Comparison of ENCODE assay signal across 7 cellular contexts in genomic region chr12:25436206-25436912, GRCh38.
DNase-seq lines count a peak whose midpoint lies in the region; ATAC-seq and TF ChIP-seq lines count a peak whose summit lies in the region.

No MANE protein-coding gene starts in this region.

- H4K20me1 ChIP-seq in DND-41 (ENCODE audit: insufficient read depth, low read length), result no peaks in the 10 kb centered on the region

- H2AFZ ChIP-seq in DND-41 (ENCODE audit: low read depth, low read length), result peak overlapping the region; percentile 66

- H3K4me2 ChIP-seq in DND-41 (ENCODE audit: insufficient read depth, low read length), result peak overlapping the region; percentile 53

- H3K27me3 ChIP-seq in DND-41 (ENCODE audit: insufficient read depth, low read length, poor library complexity) (peaks cover 9% of the 10 kb centered on the region), stomach smooth muscle (ENCODE audit: control insufficient read depth in 1 of 2, insufficient read depth in 2 of 2, low read length in 2 of 2) (no peaks in the 10 kb centered on the region)

- peaks cover 1% of the 10 kb centered on the region for H3K36me3 Mint-ChIP-seq in central memory CD8-positive, alpha-beta T cell (ENCODE audit: insufficient read depth)

- no peaks in the 10 kb centered on the region for H3K9me3 ChIP-seq in DND-41 (ENCODE audit: insufficient read depth, low read length, severe bottlenecking)
- H3K9me3 ChIP-seq in stomach smooth muscle (ENCODE audit: control insufficient read depth in 2 of 2, low read length in 2 of 2), result no peaks in the 10 kb centered on the region

- TF ChIP-seq CTCF in DND-41 (IDR thresholded peaks at IDR 0.05; ENCODE audit: borderline replicate concordance, extremely low read depth, low read length, poor library complexity, severe bottlenecking), result peak; percentile 90
- TF ChIP-seq CTCF in RWPE1 (conservative IDR thresholded peaks at IDR 0.05; ENCODE audit: low read depth), result peak; percentile 61

- no peak overlapping the region for H3K9ac ChIP-seq in DND-41 (ENCODE audit: low read depth, low read length)
- peak overlapping the region; percentile 29 to 69 for H3K9ac ChIP-seq in stomach smooth muscle (ENCODE audit: low read length in 2 of 2)

- H3K4me3 Mint-ChIP-seq in central memory CD8-positive, alpha-beta T cell, result peak overlapping the region; percentile 58

- intact Hi-C loops in left colon (cut with DNase I, micrococcal nuclease), result loop anchor here (5.0 to 10.0 kb wide), 2 partner anchors 591 to 598 kb away; no protein-coding TSS in a partner anchor

- H3K4me3 ChIP-seq in DND-41 (ENCODE audit: low read depth in 1 of 2, low read length in 2 of 2) (peak overlapping the region in 1 of 2 experiments; percentile 32; a peak in 2 of 4 replicates), stomach smooth muscle (ENCODE audit: low read length in 2 of 2) (peak overlapping the region; percentile 75 to 82)

- no peak overlapping the region for H3K27ac Mint-ChIP-seq in central memory CD8-positive, alpha-beta T cell (ENCODE audit: low read depth)

- no peaks in the 10 kb centered on the region for H3K27me3 Mint-ChIP-seq in central memory CD8-positive, alpha-beta T cell

- peaks cover 4% of the 10 kb centered on the region for H3K4me1 Mint-ChIP-seq in central memory CD8-positive, alpha-beta T cell

- peak; percentile 37 for DNase-seq in DND-41
- peak; percentile 17 for DNase-seq in KG1 (lab: John Stamatoyannopoulos, UW)
- peak; percentile 73 for DNase-seq in RWPE1 (ENCODE audit: low spot score)
- no peak for DNase-seq in central memory CD8-positive, alpha-beta T cell (ENCODE audit: low spot score in 2 of 2)
- DNase-seq in left colon, result no peak

- H3K79me2 ChIP-seq in DND-41 (ENCODE audit: insufficient read depth, low read length), result no peaks in the 10 kb centered on the region

- peak; percentile 83 for ATAC-seq in DND-41 (ENCODE audit: insufficient read depth, low read depth)
- peak; percentile 88 for ATAC-seq in GM19372 (IDR thresholded peaks at IDR 0.05; ENCODE audit: low read depth, unreplicated experiment)
- peak; percentile 65 for ATAC-seq in central memory CD8-positive, alpha-beta T cell (replicated peaks; ENCODE audit: extremely low read depth, poor library complexity, severe bottlenecking)
- peak; percentile 55 for ATAC-seq in left colon

- H3K27ac ChIP-seq in DND-41 (ENCODE audit: low read length) (no peak overlapping the region; the same call in 1 of the 2 replicates), RWPE1 (no peak overlapping the region), stomach smooth muscle (ENCODE audit: low read length) (no peak overlapping the region)

- peaks cover 4% of the 10 kb centered on the region for H3K4me1 ChIP-seq in DND-41 (ENCODE audit: insufficient read depth, low read length)
- H3K4me1 ChIP-seq in stomach smooth muscle (ENCODE audit: control insufficient read depth, insufficient read depth, low read length), result peaks cover 2% of the 10 kb centered on the region

- CTCF ChIA-PET in RWPE1 (lab: Yijun Ruan, JAX), result interaction anchor here (0.6 to 1.6 kb wide), 14 partner anchors 14 to 1298 kb away, joined by 3 to 12 read pairs (median 3); no protein-coding TSS in a partner anchor

- POLR2A ChIA-PET in RWPE1 (lab: Yijun Ruan, JAX; ENCODE audit: low non-redundant PET), result no interaction called here

- no peaks in the 10 kb centered on the region for H3K9me3 Mint-ChIP-seq in central memory CD8-positive, alpha-beta T cell

- no peaks in the 10 kb centered on the region for H3K36me3 ChIP-seq in DND-41 (ENCODE audit: insufficient read depth, low read length)
- H3K36me3 ChIP-seq in stomach smooth muscle (ENCODE audit: control insufficient read depth in 2 of 2, insufficient read depth in 2 of 2, low read length in 2 of 2), result no peaks in the 10 kb centered on the region

Comparison
In these comparisons a context has a peak if more than half of its experiments do, and no peak if none do; other contexts are left out.
1. DNase-seq: peak in DND-41 (single experiment), KG1 (single experiment) and RWPE1 (single experiment); none in central memory CD8-positive, alpha-beta T cell (0 of 2) and left colon (0 of 2).
2. Peak in every context shown above with its lines, with median percentiles within 50 percentile points of each other: ATAC-seq.